ENCODE assay signal across 8 cellular contexts in genomic region chr6:127539292-127539691, GRCh38. TPM values are rescaled to one million over a fixed set of nuclear protein-coding genes. Genes with fewer than 3 reads are reported as not detected.
DNase-seq lines count a peak whose midpoint lies in the region; ATAC-seq and TF ChIP-seq lines count a peak whose summit lies in the region.

No MANE protein-coding gene starts in this region.

- no peaks in the 10 kb centered on the region for H3K36me3 ChIP-seq in CD8-positive, alpha-beta T cell (ENCODE audit: insufficient read depth, low read length)
- no peaks in the 10 kb centered on the region for H3K36me3 ChIP-seq in spleen

- no peak for TF ChIP-seq POLR2A in spleen (IDR thresholded peaks at IDR 0.05)

- intact Hi-C loops in CD8-positive, alpha-beta T cell (cut with DNase I, micrococcal nuclease) = loop anchor here (1.0 to 5.0 kb wide), 4 partner anchors 74 to 1542 kb away; no protein-coding TSS in a partner anchor
- intact Hi-C loops in dorsolateral prefrontal cortex (cut with DNase I) (loop anchor here (2.0 to 5.0 kb wide), 2 partner anchors 74 to 77 kb away; no protein-coding TSS in a partner anchor), spleen (cut with DNase I; ENCODE audit: low total_unique reads) (loop anchor here (10.0 kb wide), 1 partner anchor 224 kb away; no protein-coding TSS in a partner anchor)

- no peak overlapping the region for H3K27ac ChIP-seq in CD8-positive, alpha-beta T cell (ENCODE audit: low read depth, low read length)
- H3K27ac ChIP-seq in dorsolateral prefrontal cortex = no peak overlapping the region
- no peak overlapping the region for H3K27ac ChIP-seq in spleen

- H3K9me3 ChIP-seq in CD8-positive, alpha-beta T cell (ENCODE audit: low read length) = no peaks in the 10 kb centered on the region
- H3K9me3 ChIP-seq in spleen = no peaks in the 10 kb centered on the region

- no peak overlapping the region for H3K27ac Mint-ChIP-seq in CD8-positive, alpha-beta T cell
- no peak overlapping the region for H3K27ac Mint-ChIP-seq in activated CD8-positive, alpha-beta memory T cell treated with anti-CD3 and anti-CD28 coated beads, Interleukin-2, amount 10 ng/mL, durations not matched to agents 7 days and 5 days

- POLR2A ChIA-PET in CD8-positive, alpha-beta T cell (lab: Charles Lee) = interaction anchor here (0.6 kb wide), 1 partner anchor 657 kb away, joined by 5 read pairs; no protein-coding TSS in a partner anchor

- ATAC-seq in CD8-positive, alpha-beta T cell = peak; percentile 48
- ATAC-seq in GM21526 (IDR thresholded peaks at IDR 0.05; ENCODE audit: low FRiP score, unreplicated experiment) (peak; percentile 53), omental fat pad (ENCODE audit: low FRiP score) (no peak)
- ATAC-seq in activated CD8-positive, alpha-beta memory T cell treated with anti-CD3 and anti-CD28 coated beads, Interleukin-2, amount 10 ng/mL, durations not matched to agents 7 days and 5 days = no peak

- H3K4me3 Mint-ChIP-seq in CD8-positive, alpha-beta T cell = no peak overlapping the region
- no peak overlapping the region for H3K4me3 Mint-ChIP-seq in activated CD8-positive, alpha-beta memory T cell treated with anti-CD3 and anti-CD28 coated beads, Interleukin-2, amount 10 ng/mL, durations not matched to agents 7 days and 5 days

- no peaks in the 10 kb centered on the region for H3K27me3 ChIP-seq in CD8-positive, alpha-beta T cell (ENCODE audit: insufficient read depth, low read length)
- H3K27me3 ChIP-seq in dorsolateral prefrontal cortex (peaks cover 0 to 3% (median 0%) of the 10 kb centered on the region in 45 donors), spleen (replicated peaks in 1 of 7) (peaks cover 0 to 4% (median 0%) of the 10 kb centered on the region in 7 donors)

- TF ChIP-seq CTCF in CD8-positive, alpha-beta T cell (IDR thresholded peaks at IDR 0.05) = peak; percentile 69
- TF ChIP-seq CTCF in dorsolateral prefrontal cortex (IDR thresholded peaks at IDR 0.05 in 54 of 56, conservative IDR thresholded peaks at IDR 0.05 in 2 of 56; ENCODE audit: low read depth in 1 of 56, partially characterized antibody in 56 of 56) (peak; percentile 25 to 89 (median 61)), spleen (IDR thresholded peaks at IDR 0.05 in 8 of 11, conservative IDR thresholded peaks at IDR 0.05 in 3 of 11) (peak in 8 of 11 experiments; percentile 11 to 48 (median 40)), omental fat pad (IDR thresholded peaks at IDR 0.05) (no peak)

- H3K9me3 Mint-ChIP-seq in CD8-positive, alpha-beta T cell = no peaks in the 10 kb centered on the region
- H3K9me3 Mint-ChIP-seq in activated CD8-positive, alpha-beta memory T cell treated with anti-CD3 and anti-CD28 coated beads, Interleukin-2, amount 10 ng/mL, durations not matched to agents 7 days and 5 days (ENCODE audit: low read depth) = no peaks in the 10 kb centered on the region

- H3K27me3 Mint-ChIP-seq in CD8-positive, alpha-beta T cell (ENCODE audit: low read depth) = peaks cover 17% of the 10 kb centered on the region
- H3K27me3 Mint-ChIP-seq in activated CD8-positive, alpha-beta memory T cell treated with anti-CD3 and anti-CD28 coated beads, Interleukin-2, amount 10 ng/mL, durations not matched to agents 7 days and 5 days = peaks cover 27% of the 10 kb centered on the region

- no peaks in the 10 kb centered on the region for H3K36me3 Mint-ChIP-seq in CD8-positive, alpha-beta T cell
- H3K36me3 Mint-ChIP-seq in activated CD8-positive, alpha-beta memory T cell treated with anti-CD3 and anti-CD28 coated beads, Interleukin-2, amount 10 ng/mL, durations not matched to agents 7 days and 5 days = no peaks in the 10 kb centered on the region

- whole genome bisulfite sequencing in spleen, 5 donors = 31 to 47% (median 42%) methylated on average over 2 of the region's 2 CpGs

- DNase-seq in CD8-positive, alpha-beta T cell = no peak
- DNase-seq in NCI-H460 (ENCODE audit: extremely low read depth, low read depth) (peak; percentile 14), dorsolateral prefrontal cortex (no peak), spleen (no peak), germinal center (ENCODE audit: low spot score) (no peak), omental fat pad (ENCODE audit: low spot score) (no peak)
- DNase-seq in activated CD8-positive, alpha-beta memory T cell treated with anti-CD3 and anti-CD28 coated beads, Interleukin-2, amount 10 ng/mL, durations not matched to agents 7 days and 5 days = no peak

- H3K4me1 ChIP-seq in CD8-positive, alpha-beta T cell (ENCODE audit: insufficient read depth, low read length) = no peaks in the 10 kb centered on the region
- H3K4me1 ChIP-seq in spleen = no peaks in the 10 kb centered on the region

- CTCF ChIA-PET in CD8-positive, alpha-beta T cell (lab: Charles Lee) = interaction anchor here (1.2 to 3.0 kb wide), 3 partner anchors 75 to 235 kb away, joined by 4 to 44 read pairs (median 7); no protein-coding TSS in a partner anchor
- CTCF ChIA-PET in activated CD8-positive, alpha-beta memory T cell treated with anti-CD3 and anti-CD28 coated beads, Interleukin-2, amount 10 ng/mL, durations not matched to agents 7 days and 5 days (lab: Charles Lee) = interaction anchor here (0.7 to 5.9 kb wide), 15 partner anchors 9 to 277 kb away, joined by 3 to 65 read pairs (median 7); partner anchors contain the start of genes KIAA0408, MTCL3 and RNF146

- no peaks in the 10 kb centered on the region for H3K4me1 Mint-ChIP-seq in CD8-positive, alpha-beta T cell (ENCODE audit: low read depth)
- H3K4me1 Mint-ChIP-seq in activated CD8-positive, alpha-beta memory T cell treated with anti-CD3 and anti-CD28 coated beads, Interleukin-2, amount 10 ng/mL, durations not matched to agents 7 days and 5 days = peaks cover 13% of the 10 kb centered on the region

- no peak overlapping the region for H3K4me3 ChIP-seq in CD8-positive, alpha-beta T cell (ENCODE audit: low read depth, low read length)
- H3K4me3 ChIP-seq in dorsolateral prefrontal cortex (no peak overlapping the region), spleen (no peak overlapping the region)

RNA-seq across cellular contexts. Expression of gene C6orf58, which starts 37.7 kb away (rescaled TPM):
- total RNA-seq in CD8-positive, alpha-beta T cell = not detected
- not detected in 2 replicates for total RNA-seq in NCI-H460 (2014; rRNA removed; shearing (Covaris generic))
- polyA plus RNA-seq in NCI-H460 (2014; cell fraction: nucleus; rRNA removed) = not detected in 2 replicates
- total RNA-seq in dorsolateral prefrontal cortex = 1 to 10 TPM in 4 of 120 experiments, under 1 TPM in 3, not detected in 113; 0.43 to 1.9 (median 1.3) TPM
- total RNA-seq in spleen = not detected
- under 1 TPM in 1 of 3 donors, not detected in 2; 0.11 TPM for polyA plus RNA-seq in spleen
- total RNA-seq in omental fat pad = not detected
- total RNA-seq in activated CD8-positive, alpha-beta memory T cell treated with anti-CD3 and anti-CD28 coated beads, Interleukin-2, amount 10 ng/mL, durations not matched to agents 7 days and 5 days = not detected

Comparison
In these comparisons a context has a peak if more than half of its experiments do, and no peak if none do; other contexts are left out.
1. ATAC-seq: peak in CD8-positive, alpha-beta T cell (single experiment) and GM21526 (single experiment); none in omental fat pad (single experiment) and activated CD8-positive, alpha-beta memory T cell treated with anti-CD3 and anti-CD28 coated beads, Interleukin-2, amount 10 ng/mL, durations not matched to agents 7 days and 5 days (single experiment).
2. CTCF ChIP-seq: peak in CD8-positive, alpha-beta T cell (single experiment), dorsolateral prefrontal cortex (56 of 56) and spleen (8 of 11); none in omental fat pad (0 of 3).